Comparison of ENCODE assay signal across 21 cellular contexts in the genomic region with DNA sequence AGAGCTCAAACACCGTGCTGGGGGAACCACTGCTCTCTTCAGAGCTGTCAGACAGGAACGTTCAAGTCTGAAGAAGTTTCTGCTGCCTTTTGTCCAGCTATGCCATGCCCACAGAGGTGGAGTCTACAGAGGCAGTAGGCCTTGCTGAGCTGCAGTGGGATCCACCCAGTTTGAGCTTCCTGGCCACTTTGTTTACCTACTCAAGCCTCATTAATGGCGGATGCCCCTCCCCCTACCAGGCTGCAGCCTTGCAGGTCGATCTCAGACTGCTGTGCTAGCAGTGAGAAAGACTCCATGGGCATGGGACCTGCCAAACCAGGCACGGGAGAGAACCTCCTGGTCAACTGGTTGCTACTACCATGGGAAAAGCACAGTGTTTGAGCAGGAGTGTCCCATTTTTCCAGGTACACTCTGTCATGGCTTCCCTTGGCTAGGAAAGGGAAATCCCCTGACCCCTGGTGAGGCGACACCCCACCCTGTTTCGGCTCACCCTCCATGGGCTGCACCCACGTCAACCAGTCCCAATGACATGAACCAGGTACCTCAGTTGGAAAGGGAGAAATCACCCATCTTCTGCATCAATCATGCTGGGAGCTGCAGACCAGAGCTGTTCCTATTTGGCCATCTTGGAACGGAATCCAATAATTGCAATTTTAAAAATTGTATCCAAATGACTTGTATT.
A peak's percentile ranks its signal among the peaks of the same experiment; 100 is the strongest.
DNase-seq lines count a peak whose midpoint lies in the region; TF ChIP-seq lines count a peak whose summit lies in the region.
"Had no signal": no experiment of that assay in that cellular context is flagged by ENCODE, and none has a peak within 500 bp of the region (broad histone marks: within the 10 kb centered on the region; RNA-seq: fewer than 3 reads in every experiment).

No MANE protein-coding gene starts in this region.

- H3K4ac ChIP-seq in neuronal stem cell (ENCODE audit: low read length) = no peak overlapping the region

- no peak overlapping the region for H2BK120ac ChIP-seq in neuronal stem cell (ENCODE audit: low read depth, low read length)

- H2BK15ac ChIP-seq in neuronal stem cell (ENCODE audit: low read length) = no peak overlapping the region

- peak overlapping the region; percentile 65 for H4K8ac ChIP-seq in neuronal stem cell (ENCODE audit: low read depth, low read length)

- H3K23ac ChIP-seq in neuronal stem cell (ENCODE audit: low read depth, low read length, poor library complexity) = no peak overlapping the region

- H3K27ac ChIP-seq in neuronal stem cell (replicated peaks; ENCODE audit: low read length) = no peak overlapping the region
- no peak overlapping the region for H3K27ac ChIP-seq in breast epithelium
- H3K27ac ChIP-seq: A549; BLaER1 treated with 17β-estradiol and CSF1 and Interleukin-3, amounts not matched to agents 10 nM and 100 nM had no signal

- H2BK12ac ChIP-seq in neuronal stem cell (ENCODE audit: low read length) = no peak overlapping the region

- H3K79me1 ChIP-seq in neuronal stem cell (ENCODE audit: low read depth, low read length) = no peaks in the 10 kb centered on the region

- H3K18ac ChIP-seq in neuronal stem cell (ENCODE audit: low read length) = no peak overlapping the region

- H3K36me3 ChIP-seq in neuronal stem cell (replicated peaks in 1 of 2; ENCODE audit: control insufficient read depth in 2 of 2, insufficient read depth in 2 of 2, low read length in 2 of 2) (no peaks in the 10 kb centered on the region), breast epithelium (no peaks in the 10 kb centered on the region), H7 (replicated peaks; ENCODE audit: control insufficient read depth, insufficient read depth, low read length) (no peaks in the 10 kb centered on the region)
- H3K36me3 ChIP-seq: BE2C; BLaER1 treated with 17β-estradiol and CSF1 and Interleukin-3, amounts not matched to agents 10 nM and 100 nM had no signal

- H3K9me3 Mint-ChIP-seq in activated CD4-positive, alpha-beta T cell treated with anti-CD3 and anti-CD28 coated beads, Interleukin-2, amount 10 ng/mL, durations not matched to agents 24 days and 14 days = no peaks in the 10 kb centered on the region
- H3K9me3 Mint-ChIP-seq: H9 had no signal

- H3K4me1 Mint-ChIP-seq in activated CD4-positive, alpha-beta T cell treated with anti-CD3 and anti-CD28 coated beads, Interleukin-2, amount 10 ng/mL, durations not matched to agents 24 days and 14 days = no peaks in the 10 kb centered on the region
- H3K4me1 Mint-ChIP-seq: CD14-positive monocyte; CD8-positive, alpha-beta memory T cell; H9 had no signal

- no peaks in the 10 kb centered on the region for H3K27me3 Mint-ChIP-seq in activated CD4-positive, alpha-beta T cell treated with anti-CD3 and anti-CD28 coated beads, Interleukin-2, amount 10 ng/mL, durations not matched to agents 24 days and 14 days
- H3K27me3 Mint-ChIP-seq: CD4-positive, alpha-beta T cell; CD8-positive, alpha-beta memory T cell had no signal

- H3K27me3 ChIP-seq in neuronal stem cell (ENCODE audit: control insufficient read depth in 3 of 3, insufficient read depth in 3 of 3, low read depth in 1 of 3, low read length in 3 of 3) (no peaks in the 10 kb centered on the region), breast epithelium (peaks cover 0 to 3% of the 10 kb centered on the region in 2 donors), H7 (ENCODE audit: control insufficient read depth, insufficient read depth, low read length) (no peaks in the 10 kb centered on the region)
- H3K27me3 ChIP-seq: BLaER1 treated with 17β-estradiol and CSF1 and Interleukin-3, amounts not matched to agents 10 nM and 100 nM had no signal

- H3K4me3 ChIP-seq in iPS-18c (ENCODE audit: insufficient read depth, low read depth, low read length) (0 out of 2 replicates have a peak overlapping the region, but pooled peaks have one; percentile 15), neuronal stem cell (ENCODE audit: low read length in 2 of 2) (peak overlapping the region in 1 of 2 donors; percentile 50), breast epithelium (no peak overlapping the region), H7 (ENCODE audit: insufficient read depth, low read depth, low read length) (no peak overlapping the region)
- H3K4me3 ChIP-seq: A549; BLaER1 treated with 17β-estradiol and CSF1 and Interleukin-3, amounts not matched to agents 10 nM and 100 nM had no signal

- intact Hi-C loops in activated CD4-positive, alpha-beta T cell treated with anti-CD3 and anti-CD28 coated beads, Interleukin-2, amount 10 ng/mL, durations not matched to agents 24 days and 14 days (cut with micrococcal nuclease) = no loop called here
- intact Hi-C loops in breast epithelium (cut with DNase I; ENCODE audit: low total_unique reads) = no loop called here

- no peak overlapping the region for H2AFZ ChIP-seq in neuronal stem cell (ENCODE audit: low read length)

- no peak overlapping the region for H3K27ac Mint-ChIP-seq in activated CD4-positive, alpha-beta T cell treated with anti-CD3 and anti-CD28 coated beads, Interleukin-2, amount 10 ng/mL, durations not matched to agents 24 days and 14 days
- H3K27ac Mint-ChIP-seq: CD14-positive monocyte; CD4-positive, alpha-beta T cell; CD8-positive, alpha-beta memory T cell; H9 had no signal

- H3K9me3 ChIP-seq in iPS-18c (ENCODE audit: control insufficient read depth, insufficient read depth, low read length) (peaks cover 2% of the 10 kb centered on the region), neuronal stem cell (replicated peaks in 1 of 2; ENCODE audit: control insufficient read depth in 2 of 2, insufficient read depth in 1 of 2, low read depth in 1 of 2, low read length in 2 of 2) (no peaks in the 10 kb centered on the region), breast epithelium (no peaks in the 10 kb centered on the region)
- H3K9me3 ChIP-seq: A549, BE2C had no signal

- H3K4me1 ChIP-seq in neuronal stem cell (ENCODE audit: control insufficient read depth in 2 of 2, insufficient read depth in 1 of 2, low read depth in 1 of 2, low read length in 2 of 2) (no peaks in the 10 kb centered on the region), breast epithelium (no peaks in the 10 kb centered on the region)
- H3K4me1 ChIP-seq: A549, BE2C had no signal

- no peaks in the 10 kb centered on the region for H3K36me3 Mint-ChIP-seq in activated CD4-positive, alpha-beta T cell treated with anti-CD3 and anti-CD28 coated beads, Interleukin-2, amount 10 ng/mL, durations not matched to agents 24 days and 14 days (ENCODE audit: low read depth)
- H3K36me3 Mint-ChIP-seq: CD14-positive monocyte had no signal

- TF ChIP-seq CTCF in breast epithelium (IDR thresholded peaks at IDR 0.05) = no peak

- H4K91ac ChIP-seq in neuronal stem cell (ENCODE audit: low read depth, low read length, poor library complexity) = no peak overlapping the region

- H2AK5ac ChIP-seq in neuronal stem cell (ENCODE audit: low read depth, low read length) = no peak overlapping the region

- WGBS in neuronal stem cell (ENCODE audit: extremely low coverage in 2 of 2, insufficient read length in 2 of 2, insufficient replicate concordance in 1 of 2), 2 donors = no CpG with 5 or more reads among the region's 9 CpGs

- no peak overlapping the region for H3K4me2 ChIP-seq in neuronal stem cell (ENCODE audit: insufficient read depth, low read length, poor library complexity, severe bottlenecking)
- H3K4me2 ChIP-seq: A549; BLaER1 treated with 17β-estradiol and CSF1 and Interleukin-3, amounts not matched to agents 10 nM and 100 nM had no signal

- DNase-seq in activated CD4-positive, alpha-beta T cell treated with anti-CD3 and anti-CD28 coated beads, Interleukin-2, amount 10 ng/mL, durations not matched to agents 24 days and 14 days = peak; percentile 20
- DNase-seq in activated CD4-positive, alpha-beta T cell treated with anti-CD3 and anti-CD28 coated beads for 48 hours = no peak
- no peak for DNase-seq in neuronal stem cell (ENCODE audit: low spot score)
- DNase-seq in breast epithelium (ENCODE audit: low spot score in 2 of 2) = no peak
- no peak for DNase-seq in H7
- DNase-seq in NCI-H345 (lab: John Stamatoyannopoulos, UW) = no peak
- DNase-seq: 8988T; ACHN; AML-193; BE2C; CD4-positive, alpha-beta T cell; CD8-positive, alpha-beta memory T cell; DMS79; EL; GDM1; GOT3; H9 had no signal

- H3K9ac ChIP-seq in neuronal stem cell (ENCODE audit: low read depth, low read length, poor library complexity) = no peak overlapping the region
- H3K9ac ChIP-seq: BLaER1 treated with 17β-estradiol and CSF1 and Interleukin-3, amounts not matched to agents 10 nM and 100 nM had no signal

- H2BK5ac ChIP-seq in neuronal stem cell (ENCODE audit: low read length) = no peak overlapping the region

- TF ChIP-seq POLR2A in breast epithelium (IDR thresholded peaks at IDR 0.05) = no peak

- no peak overlapping the region for H3K14ac ChIP-seq in neuronal stem cell (ENCODE audit: low read length)

- H3K4me3 Mint-ChIP-seq in activated CD4-positive, alpha-beta T cell treated with anti-CD3 and anti-CD28 coated beads, Interleukin-2, amount 10 ng/mL, durations not matched to agents 24 days and 14 days = no peak overlapping the region
- H3K4me3 Mint-ChIP-seq: CD14-positive monocyte; CD4-positive, alpha-beta T cell; CD8-positive, alpha-beta memory T cell; H9 had no signal
